11 cellular contexts compared by ENCODE assay signal in genomic region chr2:234404957-234405356, GRCh38.
"Had no signal": no experiment of that assay in that cellular context is flagged by ENCODE, and none has a peak within 500 bp of the region (broad histone marks: within the 10 kb centered on the region; RNA-seq: fewer than 3 reads in every experiment).

No MANE protein-coding gene starts in this region.

- H3K27ac ChIP-seq: body of pancreas had no signal

- H3K27me3 Mint-ChIP-seq: activated CD4-positive, alpha-beta T cell treated with anti-CD3 and anti-CD28 coated beads, Interleukin-2, amount 10 ng/mL, durations not matched to agents 24 days and 14 days; effector memory CD8-positive, alpha-beta T cell had no signal

- H3K27me3 ChIP-seq: body of pancreas had no signal

- H3K4me3 Mint-ChIP-seq: activated B cell treated with CpG ODN at 0.5 μM for 24 hours; activated CD4-positive, alpha-beta T cell treated with anti-CD3 and anti-CD28 coated beads, Interleukin-2, amount 10 ng/mL, durations not matched to agents 24 days and 14 days had no signal

- ATAC-seq: body of pancreas; effector memory CD8-positive, alpha-beta T cell had no signal

- H3K36me3 Mint-ChIP-seq: naive B cell had no signal

- DNase-seq: activated B cell treated with CpG ODN at 0.5 μM for 24 hours; activated CD4-positive, alpha-beta T cell treated with anti-CD3 and anti-CD28 coated beads, Interleukin-2, amount 10 ng/mL, durations not matched to agents 24 days and 14 days; activated naive CD4-positive, alpha-beta T cell treated with anti-CD3 and anti-CD28 coated beads, Interleukin-2, amount 50 U/mL, for 16 hours; activated T-cell treated with anti-CD3 and anti-CD28 coated beads for 4 hours; body of pancreas; central memory CD4-positive, alpha-beta T cell; cortex of kidney; effector memory CD8-positive, alpha-beta T cell; naive B cell; stimulated activated CD4-positive, alpha-beta T cell treated with anti-CD3 and anti-CD28 coated beads, Interleukin-12 subunit alpha, Interleukin-12 subunit beta, amount 100 ng/mL, for 4 hours had no signal

- H3K9me3 Mint-ChIP-seq: activated B cell treated with CpG ODN at 0.5 μM for 24 hours; activated CD4-positive, alpha-beta T cell treated with anti-CD3 and anti-CD28 coated beads, Interleukin-2, amount 10 ng/mL, durations not matched to agents 24 days and 14 days; effector memory CD8-positive, alpha-beta T cell had no signal

- H3K4me3 ChIP-seq: body of pancreas had no signal

- H3K27ac Mint-ChIP-seq: activated B cell treated with CpG ODN at 0.5 μM for 24 hours; activated CD4-positive, alpha-beta T cell treated with anti-CD3 and anti-CD28 coated beads, Interleukin-2, amount 10 ng/mL, durations not matched to agents 24 days and 14 days; activated T-helper 2 cell treated with anti-CD3 and anti-CD28 coated beads, Interferon-gamma antibody, Interleukin-2, Interleukin-4, amounts not matched to agents 10 μg/mL and 5 μg/mL and 100 μg/mL, durations not matched to agents 14 hours and 24 hours and 36 hours had no signal

- H3K4me1 ChIP-seq: body of pancreas had no signal
